27 cellular contexts compared by ENCODE assay signal in the genomic region with DNA sequence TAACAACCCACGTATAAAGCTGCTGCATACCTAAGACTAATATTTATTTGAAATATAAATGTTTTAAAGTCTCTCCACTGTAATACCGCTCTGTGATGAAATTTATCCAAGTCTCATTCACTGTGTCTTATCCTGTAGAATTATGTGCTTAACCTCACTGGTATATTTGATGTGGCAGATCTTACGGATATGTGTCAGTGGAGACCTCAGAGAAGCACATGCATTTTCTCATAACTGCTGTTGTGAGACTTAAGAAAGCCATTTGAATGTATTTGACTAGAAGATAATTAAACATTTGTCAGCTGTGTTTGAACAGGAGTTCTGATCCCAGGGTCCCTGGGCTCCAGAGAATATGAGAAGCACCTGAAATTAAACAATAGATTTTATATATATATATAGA.
"Had no signal": no experiment of that assay in that cellular context is flagged by ENCODE, and none has a peak within 500 bp of the region (broad histone marks: within the 10 kb centered on the region; RNA-seq: fewer than 3 reads in every experiment).

No MANE protein-coding gene starts in this region.

- H3K27me3 ChIP-seq: left lung, ovary, right atrium auricular region, right lobe of liver, tibial nerve, uterus had no signal

- H3K4me3 Mint-ChIP-seq: immature natural killer cell; mesothelial cell of epicardium; naive B cell; natural killer cell; nephron progenitor cell; stimulated activated memory B cell treated with anti-CD40 and anti-IgM and Interleukin-4, amounts not matched to agents 10 μg/mL and 1 μg/mL and 100 μg/mL, for 72 hours; stimulated activated naive CD8-positive, alpha-beta T cell treated with anti-CD3 and anti-CD28 coated beads, Interleukin-15, amount 100 ng/mL, for 72 hours; type B pancreatic cell had no signal

- H3K27ac ChIP-seq: left lung, ovary, right atrium auricular region, right lobe of liver, tibial nerve, uterus had no signal

- H3K27me3 Mint-ChIP-seq: naive B cell; progenitor cell of endocrine pancreas; stimulated activated memory B cell treated with anti-CD40 and anti-IgM and Interleukin-4, amounts not matched to agents 10 μg/mL and 1 μg/mL and 100 μg/mL, for 72 hours; stimulated activated naive CD8-positive, alpha-beta T cell treated with anti-CD3 and anti-CD28 coated beads, Interleukin-15, amount 100 ng/mL, for 72 hours; type B pancreatic cell had no signal

- H3K4me3 ChIP-seq: left lung, lung, ovary, right atrium auricular region, right lobe of liver, smooth muscle cell, tibial nerve, uterus had no signal

- DNase-seq: hypothalamus; immature natural killer cell; kidney; left colon; left lung; mesendoderm; naive B cell; natural killer cell; nephron progenitor cell; ovary; right lobe of liver; stimulated activated CD4-positive, alpha-beta T cell treated with anti-CD3 and anti-CD28 coated beads, Interleukin-1b, Interleukin-23, amount 100 ng/mL, for 48 hours; stimulated activated CD4-positive, alpha-beta T cell treated with anti-CD3 and anti-CD28 coated beads, Interleukin-2, amount 100 ng/mL, for 48 hours; stimulated activated CD4-positive, alpha-beta T cell treated with anti-CD3 and anti-CD28 coated beads, Interleukin-4, amount 100 ng/mL, for 4 hours; stimulated activated CD8-positive, alpha-beta memory T cell treated with anti-CD3 and anti-CD28 coated beads, Interleukin-4, amount 100 ng/mL, for 48 hours; stimulated activated naive CD4-positive, alpha-beta T cell treated with Interleukin-2 at 50 U/mL for 16 hours; stimulated activated naive CD8-positive, alpha-beta T cell treated with anti-CD3 and anti-CD28 coated beads, Interleukin-15, amount 100 ng/mL, for 72 hours; substantia nigra; uterus had no signal

- H3K36me3 ChIP-seq: left lung, ovary, right atrium auricular region, right lobe of liver, tibial nerve had no signal

- H3K4me1 Mint-ChIP-seq: immature natural killer cell; mesothelial cell of epicardium; naive B cell; natural killer cell; nephron progenitor cell; stimulated activated memory B cell treated with anti-CD40 and anti-IgM and Interleukin-4, amounts not matched to agents 10 μg/mL and 1 μg/mL and 100 μg/mL, for 72 hours; stimulated activated naive CD8-positive, alpha-beta T cell treated with anti-CD3 and anti-CD28 coated beads, Interleukin-15, amount 100 ng/mL, for 72 hours had no signal

- H3K9me3 ChIP-seq: ovary, right atrium auricular region, right lobe of liver, tibial nerve, uterus had no signal

- H3K9me3 Mint-ChIP-seq: mesothelial cell of epicardium; nephron progenitor cell; stimulated activated memory B cell treated with anti-CD40 and anti-IgM and Interleukin-4, amounts not matched to agents 10 μg/mL and 1 μg/mL and 100 μg/mL, for 72 hours; stimulated activated naive CD8-positive, alpha-beta T cell treated with anti-CD3 and anti-CD28 coated beads, Interleukin-15, amount 100 ng/mL, for 72 hours; type B pancreatic cell had no signal

- H3K4me1 ChIP-seq: left lung, right atrium auricular region, right lobe of liver, tibial nerve, uterus had no signal

- H3K27ac Mint-ChIP-seq: immature natural killer cell; mesothelial cell of epicardium; naive B cell; natural killer cell; nephron progenitor cell; progenitor cell of endocrine pancreas; stimulated activated memory B cell treated with anti-CD40 and anti-IgM and Interleukin-4, amounts not matched to agents 10 μg/mL and 1 μg/mL and 100 μg/mL, for 72 hours; stimulated activated naive CD8-positive, alpha-beta T cell treated with anti-CD3 and anti-CD28 coated beads, Interleukin-15, amount 100 ng/mL, for 72 hours; type B pancreatic cell had no signal

- H3K36me3 Mint-ChIP-seq: immature natural killer cell; mesothelial cell of epicardium; naive B cell; natural killer cell; stimulated activated memory B cell treated with anti-CD40 and anti-IgM and Interleukin-4, amounts not matched to agents 10 μg/mL and 1 μg/mL and 100 μg/mL, for 72 hours; type B pancreatic cell had no signal
